In genomic region chr13:26412961-26413716, GRCh38 we compare ENCODE assay signal across 26 cellular contexts.
"Had no signal": no experiment of that assay in that cellular context is flagged by ENCODE, and none has a peak within 500 bp of the region (broad histone marks: within the 10 kb centered on the region; RNA-seq: fewer than 3 reads in every experiment).

No MANE protein-coding gene starts in this region.

- H3K4me1 ChIP-seq: breast epithelium, colonic mucosa, esophagus squamous epithelium, gastrocnemius medialis, prostate gland, spleen, testis, uterus had no signal

- H3K4me3 ChIP-seq: breast epithelium, colonic mucosa, dorsolateral prefrontal cortex, esophagus squamous epithelium, gastrocnemius medialis, ovary, prostate gland, spleen, testis, uterus had no signal

- DNase-seq: activated CD4-positive, alpha-beta memory T cell treated with anti-CD3 and anti-CD28 coated beads, Interleukin-2, amount 10 ng/mL, durations not matched to agents 7 days and 5 days; activated CD4-positive, alpha-beta T cell treated with anti-CD3 and anti-CD28 coated beads for 48 hours; activated effector memory CD4-positive, alpha-beta T cell treated with Interleukin-2 at 50 U/mL for 16 hours; activated naive CD4-positive, alpha-beta T cell treated with anti-CD3 and anti-CD28 coated beads for 36 hours; activated naive CD8-positive, alpha-beta T cell treated with anti-CD3 and anti-CD28 coated beads, Interleukin-2, amount 10 ng/mL, durations not matched to agents 7 days and 5 days; activated T-cell treated with anti-CD3 and anti-CD28 coated beads, Interleukin-2, amount 50 U/mL, for 72 hours; amniotic stem cell; colonic mucosa; dorsolateral prefrontal cortex; effector memory CD8-positive, alpha-beta T cell; esophagus squamous epithelium; gastrocnemius medialis; hippocampal formation; left ventricle myocardium superior; mammary epithelial cell; ovary; spleen; stimulated activated CD4-positive, alpha-beta T cell treated with anti-CD3 and anti-CD28 coated beads, Interleukin-4, amount 100 ng/mL, for 1 hour; stimulated activated naive CD4-positive, alpha-beta T cell; testis; trophoblast cell; uterus had no signal

- H3K36me3 ChIP-seq: breast epithelium, colonic mucosa, esophagus squamous epithelium, gastrocnemius medialis, neutrophil, ovary, prostate gland, uterus had no signal

- H3K27me3 ChIP-seq: breast epithelium, colonic mucosa, dorsolateral prefrontal cortex, esophagus squamous epithelium, gastrocnemius medialis, neutrophil, ovary, spleen, testis, uterus had no signal

- ATAC-seq: activated T-cell treated with anti-CD3 and anti-CD28 coated beads, Interleukin-2, amount 50 U/mL, for 72 hours; effector memory CD8-positive, alpha-beta T cell; gastrocnemius medialis; left ventricle myocardium superior; natural killer cell treated with Interleukin-12 subunit alpha and Interleukin-12 subunit beta and Interleukin-15 and Interleukin-18, amount 100 ng/mL, for 72 hours had no signal

- H3K9me3 ChIP-seq: colonic mucosa, esophagus squamous epithelium, gastrocnemius medialis, neutrophil, ovary, prostate gland, testis, uterus had no signal

- H3K27ac ChIP-seq: breast epithelium, colonic mucosa, dorsolateral prefrontal cortex, esophagus squamous epithelium, gastrocnemius medialis, neutrophil, ovary, prostate gland, spleen, testis, uterus had no signal
